In genomic region chr5:112706446-112707016, GRCh38 we compare ENCODE assay signal across 8 cellular contexts. TPM values are rescaled to one million over a fixed set of nuclear protein-coding genes. Genes with fewer than 3 reads are reported as not detected.
DNase-seq lines count a peak whose midpoint lies in the region; ATAC-seq and TF ChIP-seq lines count a peak whose summit lies in the region.

No MANE protein-coding gene starts in this region.

- H3K9ac ChIP-seq in BLaER1 treated with 17β-estradiol and CSF1 and Interleukin-3, amounts not matched to agents 10 nM and 100 nM = peak overlapping the region in 1 of 11 experiments; percentile 85; a peak in 1 of 22 replicates
- H3K9ac ChIP-seq in Loucy (ENCODE audit: low read depth, low read length, poor library complexity, severe bottlenecking) (peak overlapping the region; percentile 56), colonic mucosa (ENCODE audit: low read depth in 2 of 2, low read length in 2 of 2) (peak overlapping the region in 1 of 2 donors; percentile 91), neural progenitor cell (no peak overlapping the region)

- peaks cover 0 to 13% (median 4%) of the 10 kb centered on the region in 11 experiments; a peak in 7 of 22 replicates for H3K36me3 ChIP-seq in BLaER1 treated with 17β-estradiol and CSF1 and Interleukin-3, amounts not matched to agents 10 nM and 100 nM
- H3K36me3 ChIP-seq in Loucy (ENCODE audit: insufficient read depth, low read length) (no peaks in the 10 kb centered on the region), colonic mucosa (no peaks in the 10 kb centered on the region), neural progenitor cell (no peaks in the 10 kb centered on the region)

- TF ChIP-seq CTCF in Loucy (conservative IDR thresholded peaks at IDR 0.05; ENCODE audit: low read length) (no peak), colonic mucosa (IDR thresholded peaks at IDR 0.05) (no peak), neural progenitor cell (IDR thresholded peaks at IDR 0.05) (no peak), omental fat pad (IDR thresholded peaks at IDR 0.05) (no peak)

- no peaks in the 10 kb centered on the region for H3K9me3 Mint-ChIP-seq in neural progenitor cell

- H3K36me3 Mint-ChIP-seq in neural progenitor cell = no peaks in the 10 kb centered on the region

- peak overlapping the region in 1 of 11 experiments; percentile 84; a peak in 1 of 22 replicates for H3K27ac ChIP-seq in BLaER1 treated with 17β-estradiol and CSF1 and Interleukin-3, amounts not matched to agents 10 nM and 100 nM
- H3K27ac ChIP-seq in colonic mucosa (peak overlapping the region; percentile 94), neural progenitor cell (no peak overlapping the region)

- H3K79me2 ChIP-seq in Loucy (ENCODE audit: insufficient read depth, low read length) (peaks cover 38% of the 10 kb centered on the region), neural progenitor cell (ENCODE audit: low read depth) (peaks cover 37% of the 10 kb centered on the region)

- no peaks in the 10 kb centered on the region for H3K27me3 ChIP-seq in BLaER1 treated with 17β-estradiol and CSF1 and Interleukin-3, amounts not matched to agents 10 nM and 100 nM
- H3K27me3 ChIP-seq in Loucy (ENCODE audit: insufficient read depth, low read length, poor library complexity, severe bottlenecking) (no peaks in the 10 kb centered on the region), colonic mucosa (no peaks in the 10 kb centered on the region), neural progenitor cell (no peaks in the 10 kb centered on the region)

- no peaks in the 10 kb centered on the region for H3K9me2 ChIP-seq in Loucy (replicated peaks; ENCODE audit: low read depth, low read length)

- peaks cover 0 to 12% (median 0%) of the 10 kb centered on the region in 11 experiments; a peak in 2 of 22 replicates for H4K20me1 ChIP-seq in BLaER1 treated with 17β-estradiol and CSF1 and Interleukin-3, amounts not matched to agents 10 nM and 100 nM
- H4K20me1 ChIP-seq in Loucy (ENCODE audit: insufficient read depth, low read length, poor library complexity, severe bottlenecking) (no peaks in the 10 kb centered on the region), neural progenitor cell (ENCODE audit: low read depth) (no peaks in the 10 kb centered on the region)

- peak overlapping the region; percentile 9 to 70 (median 45); a peak in 12 of 22 replicates for H3K4me2 ChIP-seq in BLaER1 treated with 17β-estradiol and CSF1 and Interleukin-3, amounts not matched to agents 10 nM and 100 nM
- H3K4me2 ChIP-seq in Loucy (ENCODE audit: low read depth, low read length, poor library complexity, severe bottlenecking) = peak overlapping the region; percentile 72
- H3K4me2 ChIP-seq in neural progenitor cell = no peak overlapping the region

- peak overlapping the region; percentile 87 for H2AFZ ChIP-seq in Loucy (ENCODE audit: low read length)
- H2AFZ ChIP-seq in neural progenitor cell (replicated peaks) = peak overlapping the region; percentile 53

- no peak for ATAC-seq in GM19467 (IDR thresholded peaks at IDR 0.05; ENCODE audit: unreplicated experiment)
- no peak for ATAC-seq in HG02571 (IDR thresholded peaks at IDR 0.05; ENCODE audit: unreplicated experiment)
- no peak for ATAC-seq in omental fat pad (ENCODE audit: low FRiP score)

- H3K9me3 ChIP-seq in BLaER1 treated with 17β-estradiol and CSF1 and Interleukin-3, amounts not matched to agents 10 nM and 100 nM (replicated peaks in 1 of 11) = peaks cover 0 to 7% (median 0%) of the 10 kb centered on the region in 11 experiments; a peak in 7 of 22 replicates
- H3K9me3 ChIP-seq in Loucy (ENCODE audit: insufficient read depth, low read depth, low read length) (no peaks in the 10 kb centered on the region), colonic mucosa (no peaks in the 10 kb centered on the region), neural progenitor cell (ENCODE audit: low read depth) (no peaks in the 10 kb centered on the region)

- peaks cover 8% of the 10 kb centered on the region for H3K27me3 Mint-ChIP-seq in neural progenitor cell (ENCODE audit: insufficient read depth, low read depth)

- intact Hi-C loops in colonic mucosa (cut with DNase I) = loop anchor here (5.0 kb wide), 1 partner anchor 156 kb away; the partner anchor contains the start of gene SRP19

- no peaks in the 10 kb centered on the region for H3F3A ChIP-seq in Loucy (ENCODE audit: low read depth)
- H3F3A ChIP-seq in neural progenitor cell (ENCODE audit: low read depth) = peaks cover 11% of the 10 kb centered on the region

- DNase-seq in colonic mucosa (no peak), neural progenitor cell (ENCODE audit: low spot score) (no peak), RPMI8226 (no peak), omental fat pad (ENCODE audit: low spot score) (no peak)

- H3K27ac Mint-ChIP-seq in neural progenitor cell = no peak overlapping the region

- H3K4me3 ChIP-seq in BLaER1 treated with 17β-estradiol and CSF1 and Interleukin-3, amounts not matched to agents 10 nM and 100 nM = no peak overlapping the region; a peak in 1 of 20 replicates
- H3K4me3 ChIP-seq in Loucy (ENCODE audit: low read length, poor library complexity, severe bottlenecking) (peak overlapping the region; percentile 61), colonic mucosa (peak overlapping the region; percentile 93), neural progenitor cell (no peak overlapping the region)

- H3K4me3 Mint-ChIP-seq in neural progenitor cell = peak overlapping the region; percentile 91

- H3K4me1 Mint-ChIP-seq in neural progenitor cell = peaks cover 24% of the 10 kb centered on the region

- H3K4me1 ChIP-seq in BLaER1 treated with 17β-estradiol and CSF1 and Interleukin-3, amounts not matched to agents 10 nM and 100 nM = peaks cover 35 to 51% (median 47%) of the 10 kb centered on the region in 10 experiments
- H3K4me1 ChIP-seq in Loucy (ENCODE audit: insufficient read depth, low read length, poor library complexity, severe bottlenecking) (peaks cover 29% of the 10 kb centered on the region), colonic mucosa (peaks cover 11% of the 10 kb centered on the region), neural progenitor cell (peaks cover 11% of the 10 kb centered on the region)

RNA-seq across cellular contexts. Expression of gene APC, which starts 31.2 kb away (rescaled TPM):
- total RNA-seq in colonic mucosa (10 to 100 TPM; 36.0 to 36.8 TPM), neural progenitor cell (ENCODE audit: low replicate concordance) (39.7 and 51.7 TPM in 2 replicates), omental fat pad (10 to 100 TPM; 33.9 to 78.5 (median 58.8) TPM)

Comparison
In these comparisons a context has a peak if more than half of its experiments do, and no peak if none do; other contexts are left out.
1. H3K4me3 ChIP-seq: peak in Loucy (single experiment) and colonic mucosa (single experiment); none in BLaER1 treated with 17β-estradiol and CSF1 and Interleukin-3, amounts not matched to agents 10 nM and 100 nM (0 of 10) and neural progenitor cell (single experiment).